6 cellular contexts compared by ENCODE assay signal in the genomic region with DNA sequence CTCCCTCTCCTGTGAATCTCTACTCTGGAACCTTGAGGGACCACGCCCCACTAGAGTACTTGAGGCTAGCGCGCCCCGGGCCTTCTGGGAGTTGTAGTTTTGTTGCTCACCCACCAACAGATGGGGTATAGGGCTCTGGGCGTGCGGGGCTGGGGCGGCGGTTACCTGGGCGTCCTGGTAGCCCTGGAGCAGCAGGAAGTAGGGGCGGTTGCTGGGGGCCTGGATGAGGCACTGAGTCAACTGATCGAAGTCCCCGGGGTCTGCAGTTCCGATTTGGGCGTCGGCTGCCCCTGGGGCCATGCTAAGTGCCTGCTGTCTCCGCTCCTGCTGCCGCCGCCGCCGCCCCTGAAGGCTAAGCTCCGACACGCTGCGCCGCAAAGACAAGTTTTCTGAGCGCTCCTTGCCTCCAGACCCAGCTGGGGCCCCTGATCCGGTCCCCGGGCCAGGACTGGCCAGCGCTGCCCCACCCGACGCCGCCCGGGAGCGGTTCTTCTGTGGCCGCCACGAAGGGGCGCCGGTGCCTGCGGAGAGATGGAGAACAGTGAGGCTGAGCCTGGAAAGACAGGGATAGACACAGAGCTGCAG. TPM values are rescaled to one million over a fixed set of nuclear protein-coding genes. Genes with fewer than 3 reads are reported as not detected.
DNase-seq lines count a peak whose midpoint lies in the region; ATAC-seq, FAIRE-seq and TF ChIP-seq lines count a peak whose summit lies in the region.

No MANE protein-coding gene starts in this region.

- H3K4me3 ChIP-seq in GM23338 (peak overlapping the region; percentile 68), astrocyte (ENCODE audit: insufficient read depth, low read depth, low read length) (peak overlapping the region; percentile 23), mesodermal cell (ENCODE audit: extremely low read depth, insufficient read depth, low read length, poor library complexity, severe bottlenecking) (peak overlapping the region; percentile 52), dorsolateral prefrontal cortex (no peak overlapping the region)

- H3K27ac ChIP-seq in GM23338 (ENCODE audit: low read depth) = no peak overlapping the region
- H3K27ac ChIP-seq in astrocyte (ENCODE audit: low read depth, low read length) = no peak overlapping the region
- peak overlapping the region; percentile 16 for H3K27ac ChIP-seq in mesodermal cell (ENCODE audit: low read depth, low read length, severe bottlenecking)
- H3K27ac ChIP-seq in dorsolateral prefrontal cortex = no peak overlapping the region

- H3K27me3 ChIP-seq in GM23338 (ENCODE audit: insufficient read depth) (peaks cover 16% of the 10 kb centered on the region), astrocyte (ENCODE audit: insufficient read depth, low read length) (peaks cover 9% of the 10 kb centered on the region), dorsolateral prefrontal cortex (no peaks in the 10 kb centered on the region)

- no peaks in the 10 kb centered on the region for H3K79me2 ChIP-seq in GM23338 (replicated peaks; ENCODE audit: insufficient read depth)
- no peaks in the 10 kb centered on the region for H3K79me2 ChIP-seq in astrocyte (ENCODE audit: insufficient read depth, low read length)

- H4K20me1 ChIP-seq in GM23338 (replicated peaks; ENCODE audit: insufficient read depth) (no peaks in the 10 kb centered on the region), astrocyte (ENCODE audit: insufficient read depth, low read length) (no peaks in the 10 kb centered on the region)

- H3K36me3 ChIP-seq in GM23338 (ENCODE audit: insufficient read depth) (no peaks in the 10 kb centered on the region), astrocyte (ENCODE audit: insufficient read depth, low read length) (no peaks in the 10 kb centered on the region), mesodermal cell (ENCODE audit: control insufficient read depth, insufficient read depth, low read length) (peaks cover 7% of the 10 kb centered on the region)

- H3K4me2 ChIP-seq in GM23338 (peak overlapping the region; percentile 88), astrocyte (ENCODE audit: low read length) (peak overlapping the region; percentile 67)

- DNase-seq in GM23338 (ENCODE audit: low spot score) (peak; percentile 98), astrocyte (ENCODE audit: low read depth) (peak; percentile 14), HuH-7.5 (ENCODE audit: low spot score) (no peak), dorsolateral prefrontal cortex (no peak)

- peaks cover 4% of the 10 kb centered on the region for H3K36me3 Mint-ChIP-seq in GM23338 (ENCODE audit: low read depth)
- no peaks in the 10 kb centered on the region for H3K36me3 Mint-ChIP-seq in astrocyte (ENCODE audit: low read depth, unreplicated experiment)

- peaks cover 2% of the 10 kb centered on the region; the same call in 1 of the 2 replicates for H3K9me2 ChIP-seq in GM23338 (ENCODE audit: insufficient read depth)

- H3K27me3 Mint-ChIP-seq in GM23338 (ENCODE audit: insufficient read depth, low read depth, poor library complexity) = peaks cover 29% of the 10 kb centered on the region
- H3K27me3 Mint-ChIP-seq in astrocyte (ENCODE audit: low read depth, unreplicated experiment) = peaks cover 14% of the 10 kb centered on the region

- H3K27ac Mint-ChIP-seq in GM23338 = peak overlapping the region; percentile 10; the same call in 1 of the 2 replicates
- no peak overlapping the region for H3K27ac Mint-ChIP-seq in astrocyte (ENCODE audit: unreplicated experiment)

- H3K4me1 ChIP-seq in GM23338 (ENCODE audit: insufficient read depth) = peaks cover 19% of the 10 kb centered on the region
- H3K4me1 ChIP-seq in astrocyte (ENCODE audit: insufficient read depth, low read length) = peaks cover 4% of the 10 kb centered on the region
- no peaks in the 10 kb centered on the region for H3K4me1 ChIP-seq in mesodermal cell (ENCODE audit: control insufficient read depth, insufficient read depth, low read length, poor library complexity, severe bottlenecking)

- H3F3A ChIP-seq in GM23338 (replicated peaks; ENCODE audit: low read depth) = peaks cover 18% of the 10 kb centered on the region; the same call in 1 of the 2 replicates

- H3K9me3 Mint-ChIP-seq in GM23338 = peaks cover 5% of the 10 kb centered on the region
- no peaks in the 10 kb centered on the region for H3K9me3 Mint-ChIP-seq in astrocyte (ENCODE audit: unreplicated experiment)

- no peak for FAIRE-seq in astrocyte (lab: Jason Lieb, UNC)

- peaks cover 22% of the 10 kb centered on the region for H3K4me1 Mint-ChIP-seq in GM23338
- peaks cover 4% of the 10 kb centered on the region for H3K4me1 Mint-ChIP-seq in astrocyte (ENCODE audit: low read depth, unreplicated experiment)

- ATAC-seq in GM23338 (peak; percentile 65), HG02885 (IDR thresholded peaks at IDR 0.05; ENCODE audit: poor library complexity, unreplicated experiment) (no peak)

- no peak overlapping the region for H3K9ac ChIP-seq in astrocyte (ENCODE audit: low read length)

- H3K4me3 Mint-ChIP-seq in GM23338 = peak overlapping the region; percentile 77
- peak overlapping the region; percentile 70 for H3K4me3 Mint-ChIP-seq in astrocyte (ENCODE audit: unreplicated experiment)

- H3K9me3 ChIP-seq in astrocyte (ENCODE audit: insufficient read depth, low read depth, low read length) (no peaks in the 10 kb centered on the region), mesodermal cell (ENCODE audit: control insufficient read depth, low read length) (no peaks in the 10 kb centered on the region)

- WGBS in mesodermal cell (ENCODE audit: insufficient coverage in 2 of 2), 2 experiments = 10 to 14% methylated on average over 28 to 34 of the region's 38 CpGs

- H2AFZ ChIP-seq in GM23338 = peak overlapping the region; percentile 84; the same call in 1 of the 2 replicates
- peak overlapping the region; percentile 52 for H2AFZ ChIP-seq in astrocyte (ENCODE audit: low read depth, low read length)

- peak in 1 of 2 experiments; percentile 40; a peak in 2 of 4 replicates for TF ChIP-seq CTCF in GM23338 (conservative IDR thresholded peaks at IDR 0.05; ENCODE audit: low read depth in 2 of 2)
- TF ChIP-seq CTCF in astrocyte (IDR thresholded peaks at IDR 0.05; ENCODE audit: insufficient read depth, low read depth, low read length) = no peak
- TF ChIP-seq CTCF in dorsolateral prefrontal cortex (IDR thresholded peaks at IDR 0.05 in 54 of 56, conservative IDR thresholded peaks at IDR 0.05 in 2 of 56; ENCODE audit: low read depth in 1 of 56, partially characterized antibody in 56 of 56) = no peak

- intact Hi-C loops in dorsolateral prefrontal cortex (cut with DNase I) = loop anchor here (5.0 kb wide), 1 partner anchor 88 kb away; a partner anchor contains a TSS

TF ChIP-seq in GM23338, 12 proteins besides CTCF, POLR2A, EP300 and RAD21:
- TF ChIP-seq ZNF331 (CRISPR knock-in tag; IDR thresholded peaks at IDR 0.05; ENCODE audit: low read depth) (no peak), STAT1 (IDR thresholded peaks at IDR 0.05; ENCODE audit: unreplicated experiment) (no peak), POLR2AphosphoS5 (IDR thresholded peaks at IDR 0.05; ENCODE audit: low read depth) (peak; percentile 41; the same call in 1 of the 2 replicates)
- TF ChIP-seq, protein P1, sequence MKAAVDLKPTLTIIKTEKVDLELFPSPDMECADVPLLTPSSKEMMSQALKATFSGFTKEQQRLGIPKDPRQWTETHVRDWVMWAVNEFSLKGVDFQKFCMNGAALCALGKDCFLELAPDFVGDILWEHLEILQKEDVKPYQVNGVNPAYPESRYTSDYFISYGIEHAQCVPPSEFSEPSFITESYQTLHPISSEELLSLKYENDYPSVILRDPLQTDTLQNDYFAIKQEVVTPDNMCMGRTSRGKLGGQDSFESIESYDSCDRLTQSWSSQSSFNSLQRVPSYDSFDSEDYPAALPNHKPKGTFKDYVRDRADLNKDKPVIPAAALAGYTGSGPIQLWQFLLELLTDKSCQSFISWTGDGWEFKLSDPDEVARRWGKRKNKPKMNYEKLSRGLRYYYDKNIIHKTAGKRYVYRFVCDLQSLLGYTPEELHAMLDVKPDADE (IDR thresholded peaks at IDR 0.05) = peak; percentile 72

RNA-seq across cellular contexts. Expression of a gene that starts 5.3 kb away (rescaled TPM):
- 14.8 and 18.0 TPM in 2 replicates for total RNA-seq in GM23338 (2014; rRNA removed; shearing (Covaris generic))
- 9.2 and 11.2 TPM in 2 replicates for polyA plus RNA-seq in GM23338 (2016; fragmentation: Nextera tagmentation; extraction: Ambion mirVana)
- total RNA-seq in astrocyte (0.26 and 0.68 TPM in 2 replicates), dorsolateral prefrontal cortex (10 to 100 TPM in 40 of 120 experiments, 1 to 10 TPM in 80; 5.6 to 16.1 (median 8.9) TPM)
- 32.1 TPM for polyA plus RNA-seq in mesodermal cell (2013, experiment 1 of 2)
- 17.9 TPM for polyA plus RNA-seq in mesodermal cell (2013, experiment 2 of 2)

RNA-seq across cellular contexts. Expression of a gene that starts 11.6 kb away (rescaled TPM):
- total RNA-seq in GM23338 (2014; rRNA removed; shearing (Covaris generic)) = 1.7 and 3.5 TPM in 2 replicates
- 1.2 and 1.3 TPM in 2 replicates for polyA plus RNA-seq in GM23338 (2016; fragmentation: Nextera tagmentation; extraction: Ambion mirVana)
- not detected in 2 replicates for total RNA-seq in astrocyte
- polyA plus RNA-seq in mesodermal cell (2013, experiment 1 of 2) = 0.55 TPM
- 0.20 TPM for polyA plus RNA-seq in mesodermal cell (2013, experiment 2 of 2)
- 1 to 10 TPM in 75 of 120 experiments, under 1 TPM in 40, not detected in 5; 0.31 to 9.5 (median 1.3) TPM for total RNA-seq in dorsolateral prefrontal cortex

RNA-seq across cellular contexts. Expression of a gene that starts 15.6 kb away (rescaled TPM):
- 0.39 and 1.9 TPM in 2 replicates for total RNA-seq in GM23338 (2014; rRNA removed; shearing (Covaris generic))
- 2.0 and 2.5 TPM in 2 replicates for polyA plus RNA-seq in GM23338 (2016; fragmentation: Nextera tagmentation; extraction: Ambion mirVana)
- total RNA-seq in astrocyte = 0.55 and 0.57 TPM in 2 replicates
- polyA plus RNA-seq in mesodermal cell (2013, experiment 1 of 2) = 0.70 TPM
- 1.1 TPM for polyA plus RNA-seq in mesodermal cell (2013, experiment 2 of 2)
- total RNA-seq in dorsolateral prefrontal cortex = 10 to 100 TPM in 3 of 120 experiments, 1 to 10 TPM in 117; 3.4 to 11.4 (median 6.3) TPM

RNA-seq across cellular contexts. Expression of a gene that starts 17.3 kb away (rescaled TPM):
- total RNA-seq in GM23338 (2014; rRNA removed; shearing (Covaris generic)) = 20.3 and 20.8 TPM in 2 replicates
- 4.4 and 4.7 TPM in 2 replicates for polyA plus RNA-seq in GM23338 (2016; fragmentation: Nextera tagmentation; extraction: Ambion mirVana)
- total RNA-seq in astrocyte = 0.65 and 0.91 TPM in 2 replicates
- 1.6 TPM for polyA plus RNA-seq in mesodermal cell (2013, experiment 1 of 2)
- polyA plus RNA-seq in mesodermal cell (2013, experiment 2 of 2) = 1.2 TPM
- 10 to 100 TPM in 1 of 120 experiments, 1 to 10 TPM in 119; 1.8 to 11.1 (median 5.1) TPM for total RNA-seq in dorsolateral prefrontal cortex

RNA-seq across cellular contexts. Expression of a gene that starts 20.2 kb away (rescaled TPM):
- 1.3 TPM in 1 of 2 replicates, not detected in the other for total RNA-seq in GM23338 (2014; rRNA removed; shearing (Covaris generic))
- 0.78 and 1.1 TPM in 2 replicates for polyA plus RNA-seq in GM23338 (2016; fragmentation: Nextera tagmentation; extraction: Ambion mirVana)
- total RNA-seq in astrocyte = not detected in 2 replicates
- polyA plus RNA-seq in mesodermal cell (2013, experiment 1 of 2) = not detected
- 0.35 TPM for polyA plus RNA-seq in mesodermal cell (2013, experiment 2 of 2)
- not detected for total RNA-seq in dorsolateral prefrontal cortex

Comparison
In these comparisons a context has a peak if more than half of its experiments do, and no peak if none do; other contexts are left out.
1. DNase-seq: peak in GM23338 (single experiment) and astrocyte (single experiment); none in HuH-7.5 (single experiment) and dorsolateral prefrontal cortex (0 of 10).
2. H3K4me3 ChIP-seq: peak in GM23338 (single experiment), astrocyte (single experiment) and mesodermal cell (single experiment); none in dorsolateral prefrontal cortex (0 of 59).